In genomic region chr3:42526616-42527367, GRCh38 we compare ENCODE assay signal across 1 cellular context.
TF ChIP-seq lines count a peak whose summit lies in the region.

No MANE protein-coding gene starts in this region.

TF ChIP-seq in GM12878, 131 proteins besides CTCF, POLR2A, EP300 and RAD21:
- TF ChIP-seq TAF1 (IDR thresholded peaks at IDR 0.05; ENCODE audit: borderline replicate concordance, low read depth, low read length) (no peak), CHD4 (IDR thresholded peaks at IDR 0.05) (no peak), ZNF217 (IDR thresholded peaks at IDR 0.05) (no peak), EGR1 (IDR thresholded peaks at IDR 0.05; ENCODE audit: borderline replicate concordance in 1 of 2, low read depth in 2 of 2, low read length in 2 of 2) (peak in 1 of 2 experiments; percentile 52; a peak in 1 of 3 replicates)
